In the genomic region with DNA sequence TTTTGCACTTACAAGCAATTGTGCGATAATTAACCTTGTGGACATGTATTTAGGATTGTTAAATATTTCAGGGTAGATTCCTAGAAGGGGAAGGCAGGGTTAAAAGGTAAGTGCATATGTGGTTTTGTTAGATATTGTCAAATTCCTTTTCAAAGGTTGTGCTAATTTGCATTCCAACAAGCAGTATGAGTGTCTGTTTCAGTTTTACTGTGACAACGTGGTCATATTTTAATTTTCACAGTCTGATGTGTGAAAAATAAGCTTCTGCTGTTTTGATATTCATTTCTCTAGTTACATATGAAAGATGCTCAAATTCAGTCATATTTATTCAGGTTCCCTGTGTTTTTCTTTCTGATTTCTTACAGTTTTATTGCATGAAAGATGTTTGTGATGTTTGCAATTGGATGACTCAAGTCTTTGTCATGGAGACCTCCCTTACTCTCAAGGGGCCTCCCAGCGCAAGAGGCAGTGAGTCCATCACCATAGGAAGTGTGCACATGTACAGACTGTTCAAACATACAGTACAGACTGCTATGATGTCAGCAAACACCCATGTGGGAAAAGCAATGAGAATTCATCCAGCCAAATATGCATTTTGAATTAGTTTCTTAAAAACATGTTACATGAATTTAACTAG, we compare ENCODE assay signal across 1 cellular context.
TF ChIP-seq lines count a peak whose summit lies in the region.

No MANE protein-coding gene starts in this region.

TF ChIP-seq in GM12878, 131 proteins besides CTCF, POLR2A, EP300 and RAD21 (continued from another document):
- TF ChIP-seq, protein P1, sequence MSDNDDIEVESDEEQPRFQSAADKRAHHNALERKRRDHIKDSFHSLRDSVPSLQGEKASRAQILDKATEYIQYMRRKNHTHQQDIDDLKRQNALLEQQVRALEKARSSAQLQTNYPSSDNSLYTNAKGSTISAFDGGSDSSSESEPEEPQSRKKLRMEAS (IDR thresholded peaks at IDR 0.05; ENCODE audit: low read depth, low read length), result no peak
- TF ChIP-seq IRF4 (IDR thresholded peaks at IDR 0.05; ENCODE audit: low read depth, low read length) (no peak), FOXM1 (IDR thresholded peaks at IDR 0.05; ENCODE audit: low read depth, low read length) (no peak), RUNX3 (IDR thresholded peaks at IDR 0.05; ENCODE audit: low read length) (0 out of 2 replicates have a peak, but pooled peaks have one; percentile 12), STAT1 (conservative IDR thresholded peaks at IDR 0.05) (no peak), JUND (IDR thresholded peaks at IDR 0.05; ENCODE audit: low read depth, low read length) (no peak), ATF7 (IDR thresholded peaks at IDR 0.05; ENCODE audit: low read depth) (no peak)
- TF ChIP-seq, protein P2, sequence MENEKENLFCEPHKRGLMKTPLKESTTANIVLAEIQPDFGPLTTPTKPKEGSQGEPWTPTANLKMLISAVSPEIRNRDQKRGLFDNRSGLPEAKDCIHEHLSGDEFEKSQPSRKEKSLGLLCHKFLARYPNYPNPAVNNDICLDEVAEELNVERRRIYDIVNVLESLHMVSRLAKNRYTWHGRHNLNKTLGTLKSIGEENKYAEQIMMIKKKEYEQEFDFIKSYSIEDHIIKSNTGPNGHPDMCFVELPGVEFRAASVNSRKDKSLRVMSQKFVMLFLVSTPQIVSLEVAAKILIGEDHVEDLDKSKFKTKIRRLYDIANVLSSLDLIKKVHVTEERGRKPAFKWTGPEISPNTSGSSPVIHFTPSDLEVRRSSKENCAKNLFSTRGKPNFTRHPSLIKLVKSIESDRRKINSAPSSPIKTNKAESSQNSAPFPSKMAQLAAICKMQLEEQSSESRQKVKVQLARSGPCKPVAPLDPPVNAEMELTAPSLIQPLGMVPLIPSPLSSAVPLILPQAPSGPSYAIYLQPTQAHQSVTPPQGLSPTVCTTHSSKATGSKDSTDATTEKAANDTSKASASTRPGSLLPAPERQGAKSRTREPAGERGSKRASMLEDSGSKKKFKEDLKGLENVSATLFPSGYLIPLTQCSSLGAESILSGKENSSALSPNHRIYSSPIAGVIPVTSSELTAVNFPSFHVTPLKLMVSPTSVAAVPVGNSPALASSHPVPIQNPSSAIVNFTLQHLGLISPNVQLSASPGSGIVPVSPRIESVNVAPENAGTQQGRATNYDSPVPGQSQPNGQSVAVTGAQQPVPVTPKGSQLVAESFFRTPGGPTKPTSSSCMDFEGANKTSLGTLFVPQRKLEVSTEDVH (IDR thresholded peaks at IDR 0.05; ENCODE audit: low read depth, partially characterized antibody), result no peak
